Comparison of ENCODE assay signal across 9 cellular contexts in genomic region chr14:89507521-89507920, GRCh38.
DNase-seq lines count a peak whose midpoint lies in the region; ATAC-seq and TF ChIP-seq lines count a peak whose summit lies in the region.
"Had no signal": no experiment of that assay in that cellular context is flagged by ENCODE, and none has a peak within 500 bp of the region (broad histone marks: within the 10 kb centered on the region; RNA-seq: fewer than 3 reads in every experiment).

No MANE protein-coding gene starts in this region.

- no peak for TF ChIP-seq CTCF in esophagus muscularis mucosa (IDR thresholded peaks at IDR 0.05)
- no peak for TF ChIP-seq CTCF in mucosa of descending colon (IDR thresholded peaks at IDR 0.05)
- TF ChIP-seq CTCF in nephron progenitor cell (IDR thresholded peaks at IDR 0.05): no peak

- no peak overlapping the region for H3K27ac ChIP-seq in esophagus muscularis mucosa (replicated peaks in 1 of 4)

- H3K4me3 Mint-ChIP-seq in activated T-cell treated with anti-CD3 and anti-CD28 coated beads, Interleukin-2, amount 50 U/mL, for 24 hours: no peak overlapping the region
- no peak overlapping the region for H3K4me3 Mint-ChIP-seq in nephron progenitor cell

- H3K27ac Mint-ChIP-seq in activated T-cell treated with anti-CD3 and anti-CD28 coated beads, Interleukin-2, amount 50 U/mL, for 24 hours: peak overlapping the region; percentile 85
- no peak overlapping the region for H3K27ac Mint-ChIP-seq in nephron progenitor cell

- ATAC-seq in esophagus mucosa: peak; percentile 84
- no peak for ATAC-seq in mucosa of descending colon

- DNase-seq in activated T-cell treated with anti-CD3 and anti-CD28 coated beads, Interleukin-2, amount 50 U/mL, for 24 hours: no peak
- DNase-seq in activated T-cell treated with anti-CD3 and anti-CD28 coated beads for 4 hours (no peak), NCI-H226 (peak; percentile 69), stromal cell of bone marrow (ENCODE audit: low read depth) (peak; percentile 23), esophagus muscularis mucosa (ENCODE audit: extremely low spot score) (no peak), mucosa of descending colon (no peak), nephron progenitor cell (no peak)
- DNase-seq: NCI-H2171 treated with DMSO at 0.1 percent for 48 hours had no signal

- H3K36me3 ChIP-seq in esophagus muscularis mucosa (no peaks in the 10 kb centered on the region), mucosa of descending colon (ENCODE audit: low read depth) (no peaks in the 10 kb centered on the region)

- H3K27me3 ChIP-seq in esophagus muscularis mucosa: no peaks in the 10 kb centered on the region

- intact Hi-C loops in esophagus muscularis mucosa (cut with DNase I) (no loop called here), mucosa of descending colon (cut with DNase I, micrococcal nuclease) (no loop called here)

- peaks cover 31% of the 10 kb centered on the region for H3K36me3 Mint-ChIP-seq in activated T-cell treated with anti-CD3 and anti-CD28 coated beads, Interleukin-2, amount 50 U/mL, for 24 hours (ENCODE audit: low read depth)
- H3K36me3 Mint-ChIP-seq in nephron progenitor cell (ENCODE audit: low read depth): peaks cover 27% of the 10 kb centered on the region

- peaks cover 4 to 30% (median 22%) of the 10 kb centered on the region in 4 donors for H3K4me1 ChIP-seq in esophagus muscularis mucosa
- no peaks in the 10 kb centered on the region for H3K4me1 ChIP-seq in mucosa of descending colon (ENCODE audit: low read depth)

- WGBS in esophagus muscularis mucosa: 81% methylated on average over 1 of the region's 1 CpG

- no peak for TF ChIP-seq POLR2A in esophagus muscularis mucosa (IDR thresholded peaks at IDR 0.05; ENCODE audit: low read depth)

- no peaks in the 10 kb centered on the region for H3K27me3 Mint-ChIP-seq in activated T-cell treated with anti-CD3 and anti-CD28 coated beads, Interleukin-2, amount 50 U/mL, for 24 hours
- no peaks in the 10 kb centered on the region for H3K27me3 Mint-ChIP-seq in nephron progenitor cell (ENCODE audit: low read depth, poor library complexity)

- peaks cover 80% of the 10 kb centered on the region for H3K4me1 Mint-ChIP-seq in activated T-cell treated with anti-CD3 and anti-CD28 coated beads, Interleukin-2, amount 50 U/mL, for 24 hours (ENCODE audit: low read depth)
- H3K4me1 Mint-ChIP-seq in nephron progenitor cell: peaks cover 23% of the 10 kb centered on the region

- H3K9me3 ChIP-seq in esophagus muscularis mucosa: no peaks in the 10 kb centered on the region
- H3K9me3 ChIP-seq in mucosa of descending colon: no peaks in the 10 kb centered on the region

- no peak for TF ChIP-seq EP300 in esophagus muscularis mucosa (IDR thresholded peaks at IDR 0.05)

- H3K9me3 Mint-ChIP-seq in activated T-cell treated with anti-CD3 and anti-CD28 coated beads, Interleukin-2, amount 50 U/mL, for 24 hours: no peaks in the 10 kb centered on the region
- peaks cover 24% of the 10 kb centered on the region for H3K9me3 Mint-ChIP-seq in nephron progenitor cell

- H3K4me3 ChIP-seq in esophagus muscularis mucosa (no peak overlapping the region), mucosa of descending colon (no peak overlapping the region)

Comparison
In these comparisons a context has a peak if more than half of its experiments do, and no peak if none do; other contexts are left out.
1. DNase-seq: peak in NCI-H226 (single experiment) and stromal cell of bone marrow (single experiment); none in activated T-cell treated with anti-CD3 and anti-CD28 coated beads, Interleukin-2, amount 50 U/mL, for 24 hours (single experiment), activated T-cell treated with anti-CD3 and anti-CD28 coated beads for 4 hours (single experiment), esophagus muscularis mucosa (single experiment), mucosa of descending colon (0 of 3) and nephron progenitor cell (single experiment).